In the genomic region with DNA sequence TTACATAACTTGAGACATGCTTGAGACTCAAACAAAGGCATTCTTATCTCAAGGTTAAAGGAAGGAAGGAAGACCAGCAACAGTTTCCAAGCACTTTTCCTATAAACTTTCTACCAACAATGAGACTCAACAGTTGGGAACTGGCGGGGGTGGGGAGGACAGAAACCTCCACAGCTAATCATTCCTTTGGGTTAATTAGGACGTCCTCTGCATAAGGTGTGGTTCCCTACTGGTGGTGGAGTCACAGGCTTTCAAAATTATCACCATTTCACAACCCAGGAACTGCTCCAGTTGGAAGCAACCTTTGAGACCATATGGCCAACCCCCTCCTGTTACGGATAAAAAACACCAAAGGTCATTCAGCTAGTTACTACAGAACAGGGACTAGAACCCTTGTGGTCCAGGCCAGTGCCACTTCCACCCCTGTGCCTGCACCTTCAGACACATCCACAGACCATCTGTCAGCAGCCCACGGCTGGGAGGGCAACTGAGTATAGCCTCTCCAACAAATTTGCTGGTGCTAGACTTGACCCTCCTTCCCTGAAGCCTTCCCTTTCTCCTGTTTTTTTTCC, we compare ENCODE assay signal across 1 cellular context.
TF ChIP-seq lines count a peak whose summit lies in the region.

No MANE protein-coding gene starts in this region.

TF ChIP-seq in HEK293, 187 proteins besides CTCF, POLR2A, EP300 and RAD21 (continued from another document):
- TF ChIP-seq, protein P1, sequence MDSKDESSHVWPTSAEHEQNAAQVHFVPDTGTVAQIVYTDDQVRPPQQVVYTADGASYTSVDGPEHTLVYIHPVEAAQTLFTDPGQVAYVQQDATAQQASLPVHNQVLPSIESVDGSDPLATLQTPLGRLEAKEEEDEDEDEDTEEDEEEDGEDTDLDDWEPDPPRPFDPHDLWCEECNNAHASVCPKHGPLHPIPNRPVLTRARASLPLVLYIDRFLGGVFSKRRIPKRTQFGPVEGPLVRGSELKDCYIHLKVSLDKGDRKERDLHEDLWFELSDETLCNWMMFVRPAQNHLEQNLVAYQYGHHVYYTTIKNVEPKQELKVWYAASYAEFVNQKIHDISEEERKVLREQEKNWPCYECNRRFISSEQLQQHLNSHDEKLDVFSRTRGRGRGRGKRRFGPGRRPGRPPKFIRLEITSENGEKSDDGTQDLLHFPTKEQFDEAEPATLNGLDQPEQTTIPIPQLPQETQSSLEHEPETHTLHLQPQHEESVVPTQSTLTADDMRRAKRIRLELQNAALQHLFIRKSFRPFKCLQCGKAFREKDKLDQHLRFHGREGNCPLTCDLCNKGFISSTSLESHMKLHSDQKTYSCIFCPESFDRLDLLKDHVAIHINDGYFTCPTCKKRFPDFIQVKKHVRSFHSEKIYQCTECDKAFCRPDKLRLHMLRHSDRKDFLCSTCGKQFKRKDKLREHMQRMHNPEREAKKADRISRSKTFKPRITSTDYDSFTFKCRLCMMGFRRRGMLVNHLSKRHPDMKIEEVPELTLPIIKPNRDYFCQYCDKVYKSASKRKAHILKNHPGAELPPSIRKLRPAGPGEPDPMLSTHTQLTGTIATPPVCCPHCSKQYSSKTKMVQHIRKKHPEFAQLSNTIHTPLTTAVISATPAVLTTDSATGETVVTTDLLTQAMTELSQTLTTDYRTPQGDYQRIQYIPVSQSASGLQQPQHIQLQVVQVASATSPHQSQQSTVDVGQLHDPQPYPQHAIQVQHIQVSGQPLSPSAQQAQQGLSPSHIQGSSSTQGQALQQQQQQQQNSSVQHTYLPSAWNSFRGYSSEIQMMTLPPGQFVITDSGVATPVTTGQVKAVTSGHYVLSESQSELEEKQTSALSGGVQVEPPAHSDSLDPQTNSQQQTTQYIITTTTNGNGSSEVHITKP (tag by site-specific recombination; IDR thresholded peaks at IDR 0.05): peak; percentile 59; the same call in 1 of the 2 replicates
- TF ChIP-seq, protein P2, sequence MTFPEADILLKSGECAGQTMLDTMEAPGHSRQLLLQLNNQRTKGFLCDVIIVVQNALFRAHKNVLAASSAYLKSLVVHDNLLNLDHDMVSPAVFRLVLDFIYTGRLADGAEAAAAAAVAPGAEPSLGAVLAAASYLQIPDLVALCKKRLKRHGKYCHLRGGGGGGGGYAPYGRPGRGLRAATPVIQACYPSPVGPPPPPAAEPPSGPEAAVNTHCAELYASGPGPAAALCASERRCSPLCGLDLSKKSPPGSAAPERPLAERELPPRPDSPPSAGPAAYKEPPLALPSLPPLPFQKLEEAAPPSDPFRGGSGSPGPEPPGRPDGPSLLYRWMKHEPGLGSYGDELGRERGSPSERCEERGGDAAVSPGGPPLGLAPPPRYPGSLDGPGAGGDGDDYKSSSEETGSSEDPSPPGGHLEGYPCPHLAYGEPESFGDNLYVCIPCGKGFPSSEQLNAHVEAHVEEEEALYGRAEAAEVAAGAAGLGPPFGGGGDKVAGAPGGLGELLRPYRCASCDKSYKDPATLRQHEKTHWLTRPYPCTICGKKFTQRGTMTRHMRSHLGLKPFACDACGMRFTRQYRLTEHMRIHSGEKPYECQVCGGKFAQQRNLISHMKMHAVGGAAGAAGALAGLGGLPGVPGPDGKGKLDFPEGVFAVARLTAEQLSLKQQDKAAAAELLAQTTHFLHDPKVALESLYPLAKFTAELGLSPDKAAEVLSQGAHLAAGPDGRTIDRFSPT (tag by site-specific recombination; IDR thresholded peaks at IDR 0.05): no peak
- TF ChIP-seq ZNF664 (tag by site-specific recombination; IDR thresholded peaks at IDR 0.05): no peak
- TF ChIP-seq, protein P3, sequence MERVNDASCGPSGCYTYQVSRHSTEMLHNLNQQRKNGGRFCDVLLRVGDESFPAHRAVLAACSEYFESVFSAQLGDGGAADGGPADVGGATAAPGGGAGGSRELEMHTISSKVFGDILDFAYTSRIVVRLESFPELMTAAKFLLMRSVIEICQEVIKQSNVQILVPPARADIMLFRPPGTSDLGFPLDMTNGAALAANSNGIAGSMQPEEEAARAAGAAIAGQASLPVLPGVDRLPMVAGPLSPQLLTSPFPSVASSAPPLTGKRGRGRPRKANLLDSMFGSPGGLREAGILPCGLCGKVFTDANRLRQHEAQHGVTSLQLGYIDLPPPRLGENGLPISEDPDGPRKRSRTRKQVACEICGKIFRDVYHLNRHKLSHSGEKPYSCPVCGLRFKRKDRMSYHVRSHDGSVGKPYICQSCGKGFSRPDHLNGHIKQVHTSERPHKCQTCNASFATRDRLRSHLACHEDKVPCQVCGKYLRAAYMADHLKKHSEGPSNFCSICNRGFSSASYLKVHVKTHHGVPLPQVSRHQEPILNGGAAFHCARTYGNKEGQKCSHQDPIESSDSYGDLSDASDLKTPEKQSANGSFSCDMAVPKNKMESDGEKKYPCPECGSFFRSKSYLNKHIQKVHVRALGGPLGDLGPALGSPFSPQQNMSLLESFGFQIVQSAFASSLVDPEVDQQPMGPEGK (tag by site-specific recombination; IDR thresholded peaks at IDR 0.05): no peak
- TF ChIP-seq ZNF521 (tag by site-specific recombination; IDR thresholded peaks at IDR 0.05): no peak
- TF ChIP-seq, protein P4, sequence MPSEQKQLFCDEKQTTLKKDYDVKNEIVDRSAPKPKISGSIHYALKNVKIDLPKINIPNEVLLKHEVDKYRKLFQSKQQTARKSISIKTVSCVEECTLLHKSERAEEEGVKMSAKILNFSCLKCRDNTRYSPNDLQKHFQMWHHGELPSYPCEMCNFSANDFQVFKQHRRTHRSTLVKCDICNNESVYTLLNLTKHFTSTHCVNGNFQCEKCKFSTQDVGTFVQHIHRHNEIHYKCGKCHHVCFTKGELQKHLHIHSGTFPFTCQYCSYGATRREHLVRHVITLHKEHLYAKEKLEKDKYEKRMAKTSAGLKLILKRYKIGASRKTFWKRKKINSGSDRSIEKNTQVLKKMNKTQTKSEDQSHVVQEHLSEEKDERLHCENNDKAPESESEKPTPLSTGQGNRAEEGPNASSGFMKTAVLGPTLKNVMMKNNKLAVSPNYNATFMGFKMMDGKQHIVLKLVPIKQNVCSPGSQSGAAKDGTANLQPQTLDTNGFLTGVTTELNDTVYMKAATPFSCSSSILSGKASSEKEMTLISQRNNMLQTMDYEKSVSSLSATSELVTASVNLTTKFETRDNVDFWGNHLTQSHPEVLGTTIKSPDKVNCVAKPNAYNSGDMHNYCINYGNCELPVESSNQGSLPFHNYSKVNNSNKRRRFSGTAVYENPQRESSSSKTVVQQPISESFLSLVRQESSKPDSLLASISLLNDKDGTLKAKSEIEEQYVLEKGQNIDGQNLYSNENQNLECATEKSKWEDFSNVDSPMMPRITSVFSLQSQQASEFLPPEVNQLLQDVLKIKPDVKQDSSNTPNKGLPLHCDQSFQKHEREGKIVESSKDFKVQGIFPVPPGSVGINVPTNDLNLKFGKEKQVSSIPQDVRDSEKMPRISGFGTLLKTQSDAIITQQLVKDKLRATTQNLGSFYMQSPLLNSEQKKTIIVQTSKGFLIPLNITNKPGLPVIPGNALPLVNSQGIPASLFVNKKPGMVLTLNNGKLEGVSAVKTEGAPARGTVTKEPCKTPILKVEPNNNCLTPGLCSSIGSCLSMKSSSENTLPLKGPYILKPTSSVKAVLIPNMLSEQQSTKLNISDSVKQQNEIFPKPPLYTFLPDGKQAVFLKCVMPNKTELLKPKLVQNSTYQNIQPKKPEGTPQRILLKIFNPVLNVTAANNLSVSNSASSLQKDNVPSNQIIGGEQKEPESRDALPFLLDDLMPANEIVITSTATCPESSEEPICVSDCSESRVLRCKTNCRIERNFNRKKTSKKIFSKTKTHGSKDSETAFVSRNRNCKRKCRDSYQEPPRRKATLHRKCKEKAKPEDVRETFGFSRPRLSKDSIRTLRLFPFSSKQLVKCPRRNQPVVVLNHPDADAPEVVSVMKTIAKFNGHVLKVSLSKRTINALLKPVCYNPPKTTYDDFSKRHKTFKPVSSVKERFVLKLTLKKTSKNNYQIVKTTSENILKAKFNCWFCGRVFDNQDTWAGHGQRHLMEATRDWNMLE (tag by site-specific recombination; conservative IDR thresholded peaks at IDR 0.05; ENCODE audit: low read depth): no peak
- TF ChIP-seq ZNF610 (tag by site-specific recombination; IDR thresholded peaks at IDR 0.05; ENCODE audit: borderline replicate concordance): no peak
- no peak for TF ChIP-seq HOXC10 (CRISPR knock-in tag; IDR thresholded peaks at IDR 0.05)
- TF ChIP-seq, protein P5, sequence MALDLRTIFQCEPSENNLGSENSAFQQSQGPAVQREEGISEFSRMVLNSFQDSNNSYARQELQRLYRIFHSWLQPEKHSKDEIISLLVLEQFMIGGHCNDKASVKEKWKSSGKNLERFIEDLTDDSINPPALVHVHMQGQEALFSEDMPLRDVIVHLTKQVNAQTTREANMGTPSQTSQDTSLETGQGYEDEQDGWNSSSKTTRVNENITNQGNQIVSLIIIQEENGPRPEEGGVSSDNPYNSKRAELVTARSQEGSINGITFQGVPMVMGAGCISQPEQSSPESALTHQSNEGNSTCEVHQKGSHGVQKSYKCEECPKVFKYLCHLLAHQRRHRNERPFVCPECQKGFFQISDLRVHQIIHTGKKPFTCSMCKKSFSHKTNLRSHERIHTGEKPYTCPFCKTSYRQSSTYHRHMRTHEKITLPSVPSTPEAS (tag by site-specific recombination; IDR thresholded peaks at IDR 0.05): no peak
- no peak for TF ChIP-seq TRIM28 (IDR thresholded peaks at IDR 0.05; ENCODE audit: borderline replicate concordance, low read length)
- TF ChIP-seq ZNF791 (tag by site-specific recombination; IDR thresholded peaks at IDR 0.05): no peak
- TF ChIP-seq SALL2 (tag by site-specific recombination; IDR thresholded peaks at IDR 0.05; ENCODE audit: borderline replicate concordance): no peak
- TF ChIP-seq, protein P6, sequence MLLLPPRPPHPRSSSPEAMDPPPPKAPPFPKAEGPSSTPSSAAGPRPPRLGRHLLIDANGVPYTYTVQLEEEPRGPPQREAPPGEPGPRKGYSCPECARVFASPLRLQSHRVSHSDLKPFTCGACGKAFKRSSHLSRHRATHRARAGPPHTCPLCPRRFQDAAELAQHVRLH (tag by site-specific recombination; IDR thresholded peaks at IDR 0.05): no peak
- TF ChIP-seq HOXA7 (CRISPR knock-in tag; IDR thresholded peaks at IDR 0.05; ENCODE audit: borderline replicate concordance): no peak
- no peak for TF ChIP-seq GLI4 (tag by site-specific recombination; IDR thresholded peaks at IDR 0.05)
- no peak for TF ChIP-seq ZBTB48 (tag by site-specific recombination; IDR thresholded peaks at IDR 0.05)
- no peak for TF ChIP-seq YY1 (tag by site-specific recombination; IDR thresholded peaks at IDR 0.05)
- TF ChIP-seq ZNF843 (tag by site-specific recombination; IDR thresholded peaks at IDR 0.05): no peak
- TF ChIP-seq SCRT1 (tag by site-specific recombination; IDR thresholded peaks at IDR 0.05; ENCODE audit: borderline replicate concordance): 0 out of 2 replicates have a peak, but pooled peaks have one; percentile 15
- TF ChIP-seq, protein P7, sequence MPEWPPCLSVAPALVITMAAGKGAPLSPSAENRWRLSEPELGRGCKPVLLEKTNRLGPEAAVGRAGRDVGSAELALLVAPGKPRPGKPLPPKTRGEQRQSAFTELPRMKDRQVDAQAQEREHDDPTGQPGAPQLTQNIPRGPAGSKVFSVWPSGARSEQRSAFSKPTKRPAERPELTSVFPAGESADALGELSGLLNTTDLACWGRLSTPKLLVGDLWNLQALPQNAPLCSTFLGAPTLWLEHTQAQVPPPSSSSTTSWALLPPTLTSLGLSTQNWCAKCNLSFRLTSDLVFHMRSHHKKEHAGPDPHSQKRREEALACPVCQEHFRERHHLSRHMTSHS (tag by site-specific recombination; IDR thresholded peaks at IDR 0.05): no peak
- TF ChIP-seq, protein P8, sequence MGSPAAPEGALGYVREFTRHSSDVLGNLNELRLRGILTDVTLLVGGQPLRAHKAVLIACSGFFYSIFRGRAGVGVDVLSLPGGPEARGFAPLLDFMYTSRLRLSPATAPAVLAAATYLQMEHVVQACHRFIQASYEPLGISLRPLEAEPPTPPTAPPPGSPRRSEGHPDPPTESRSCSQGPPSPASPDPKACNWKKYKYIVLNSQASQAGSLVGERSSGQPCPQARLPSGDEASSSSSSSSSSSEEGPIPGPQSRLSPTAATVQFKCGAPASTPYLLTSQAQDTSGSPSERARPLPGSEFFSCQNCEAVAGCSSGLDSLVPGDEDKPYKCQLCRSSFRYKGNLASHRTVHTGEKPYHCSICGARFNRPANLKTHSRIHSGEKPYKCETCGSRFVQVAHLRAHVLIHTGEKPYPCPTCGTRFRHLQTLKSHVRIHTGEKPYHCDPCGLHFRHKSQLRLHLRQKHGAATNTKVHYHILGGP (tag by site-specific recombination; IDR thresholded peaks at IDR 0.05): no peak
- no peak for TF ChIP-seq ZNF629 (tag by site-specific recombination; IDR thresholded peaks at IDR 0.05)
- TF ChIP-seq, protein P9, sequence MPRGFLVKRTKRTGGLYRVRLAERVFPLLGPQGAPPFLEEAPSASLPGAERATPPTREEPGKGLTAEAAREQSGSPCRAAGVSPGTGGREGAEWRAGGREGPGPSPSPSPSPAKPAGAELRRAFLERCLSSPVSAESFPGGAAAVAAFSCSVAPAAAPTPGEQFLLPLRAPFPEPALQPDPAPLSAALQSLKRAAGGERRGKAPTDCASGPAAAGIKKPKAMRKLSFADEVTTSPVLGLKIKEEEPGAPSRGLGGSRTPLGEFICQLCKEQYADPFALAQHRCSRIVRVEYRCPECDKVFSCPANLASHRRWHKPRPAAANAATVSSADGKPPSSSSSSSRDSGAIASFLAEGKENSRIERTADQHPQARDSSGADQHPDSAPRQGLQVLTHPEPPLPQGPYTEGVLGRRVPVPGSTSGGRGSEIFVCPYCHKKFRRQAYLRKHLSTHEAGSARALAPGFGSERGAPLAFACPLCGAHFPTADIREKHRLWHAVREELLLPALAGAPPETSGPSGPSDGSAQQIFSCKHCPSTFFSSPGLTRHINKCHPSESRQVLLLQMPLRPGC (tag by site-specific recombination; IDR thresholded peaks at IDR 0.05): no peak
